In the genomic region with DNA sequence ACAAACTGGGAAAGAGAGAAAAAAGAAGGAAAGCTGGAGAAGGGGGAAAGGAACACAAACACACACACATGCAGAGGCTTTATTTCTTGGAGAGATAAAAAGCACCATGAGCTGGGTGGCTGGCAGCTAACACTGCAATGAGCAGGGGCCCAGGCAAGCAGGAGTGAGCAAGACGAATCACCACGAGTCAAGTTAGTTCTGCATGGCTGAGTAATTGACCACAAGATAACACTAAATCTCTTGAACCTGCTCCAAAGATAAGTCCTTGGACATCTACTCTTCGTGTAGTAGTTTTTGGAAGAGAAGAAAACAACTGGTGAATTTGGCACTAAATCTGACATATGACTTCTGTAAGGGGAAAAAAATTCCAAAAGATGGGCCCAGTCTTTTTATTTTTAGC, we compare ENCODE assay signal across 9 cellular contexts.
DNase-seq lines count a peak whose midpoint lies in the region; ATAC-seq and TF ChIP-seq lines count a peak whose summit lies in the region.
"Had no signal": no experiment of that assay in that cellular context is flagged by ENCODE, and none has a peak within 500 bp of the region (broad histone marks: within the 10 kb centered on the region; RNA-seq: fewer than 3 reads in every experiment).

No MANE protein-coding gene starts in this region.

- H3K4me3 ChIP-seq in SK-N-SH (ENCODE audit: low read depth in 2 of 2, low read length in 1 of 2) (no peak overlapping the region; a peak in 1 of 4 replicates), right atrium auricular region (no peak overlapping the region)

- H4K20me1 ChIP-seq in SK-N-SH (ENCODE audit: insufficient read depth): no peaks in the 10 kb centered on the region

- TF ChIP-seq CTCF in SK-N-SH (IDR thresholded peaks at IDR 0.05) (no peak), right atrium auricular region (IDR thresholded peaks at IDR 0.05) (no peak)

- 13% methylated on average over 3 of the region's 3 CpGs for WGBS in SK-N-SH (ENCODE audit: low lambda C conversion rate)

- no peak overlapping the region for H3K9ac ChIP-seq in SK-N-SH

- H3K27me3 Mint-ChIP-seq in stimulated activated naive B cell treated with anti-CD40 and anti-IgM and Interleukin-4, amounts not matched to agents 10 μg/mL and 1 μg/mL and 100 μg/mL, for 72 hours: no peaks in the 10 kb centered on the region

- H3K36me3 ChIP-seq in SK-N-SH (replicated peaks in 1 of 2; ENCODE audit: control insufficient read depth in 1 of 2, insufficient read depth in 2 of 2, low read length in 1 of 2): peaks cover 0 to 12% of the 10 kb centered on the region in 2 experiments
- H3K36me3 ChIP-seq in right atrium auricular region: no peaks in the 10 kb centered on the region

- no peaks in the 10 kb centered on the region for H3K79me2 ChIP-seq in SK-N-SH (ENCODE audit: insufficient read depth)

- no peak for TF ChIP-seq RAD21 in SK-N-SH (IDR thresholded peaks at IDR 0.05; ENCODE audit: low read length)

- no peaks in the 10 kb centered on the region for H3K9me3 ChIP-seq in SK-N-SH
- no peaks in the 10 kb centered on the region for H3K9me3 ChIP-seq in right atrium auricular region

- peaks cover 2 to 8% of the 10 kb centered on the region in 2 donors for H3K4me1 Mint-ChIP-seq in stimulated activated naive B cell treated with anti-CD40 and anti-IgM and Interleukin-4, amounts not matched to agents 10 μg/mL and 1 μg/mL and 100 μg/mL, for 72 hours

- H3K27me3 ChIP-seq in SK-N-SH (ENCODE audit: insufficient read depth) (no peaks in the 10 kb centered on the region), right atrium auricular region (no peaks in the 10 kb centered on the region)

- H3K4me2 ChIP-seq in SK-N-SH: no peak overlapping the region

- no peaks in the 10 kb centered on the region for H3K9me2 ChIP-seq in SK-N-SH

- CTCF ChIA-PET in SK-N-SH (lab: Yijun Ruan, JAX): interaction anchor here (0.6 to 1.8 kb wide), 2 partner anchors 9 to 23 kb away, joined by 3 to 5 read pairs; no protein-coding TSS in a partner anchor

- H3K27ac ChIP-seq in SK-N-SH (ENCODE audit: low read depth in 2 of 2, low read length in 1 of 2) (no peak overlapping the region), right atrium auricular region (peak overlapping the region; percentile 33 to 41)

- POLR2A ChIA-PET in SK-N-SH (lab: Yijun Ruan, JAX): no interaction called here

- ATAC-seq in stimulated activated naive B cell treated with anti-CD40 and anti-IgM and Interleukin-4, amounts not matched to agents 10 μg/mL and 1 μg/mL and 100 μg/mL, for 72 hours (replicated peaks): no peak
- ATAC-seq in GM19035 (IDR thresholded peaks at IDR 0.05; ENCODE audit: unreplicated experiment): no peak

- no peak overlapping the region for H3K4me3 Mint-ChIP-seq in stimulated activated naive B cell treated with anti-CD40 and anti-IgM and Interleukin-4, amounts not matched to agents 10 μg/mL and 1 μg/mL and 100 μg/mL, for 72 hours

- H3K4me1 ChIP-seq in SK-N-SH (ENCODE audit: control insufficient read depth in 1 of 2, insufficient read depth in 2 of 2, low read depth in 1 of 2, low read length in 1 of 2) (no peaks in the 10 kb centered on the region; a peak in 1 of 4 replicates), right atrium auricular region (peaks cover 0 to 12% of the 10 kb centered on the region in 2 donors)

- peak; percentile 42 for DNase-seq in stimulated activated CD4-positive, alpha-beta T cell treated with anti-CD3 and anti-CD28 coated beads, Interleukin-1b, Interleukin-23, amount 100 ng/mL, for 48 hours
- no peak for DNase-seq in stimulated activated CD4-positive, alpha-beta T cell treated with anti-CD3 and anti-CD28 coated beads, Interleukin-4, amount 100 ng/mL, for 1 hour
- peak; percentile 17 for DNase-seq in SK-N-SH
- DNase-seq in right atrium auricular region (ENCODE audit: low spot score): no peak
- no peak for DNase-seq in stimulated activated naive B cell treated with anti-CD40 and anti-IgM and Interleukin-4, amounts not matched to agents 10 μg/mL and 1 μg/mL and 100 μg/mL, for 72 hours
- DNase-seq in superior temporal gyrus (ENCODE audit: extremely low spot score): no peak
- DNase-seq in stimulated activated naive CD4-positive, alpha-beta T cell treated with Interleukin-2 at 50 U/mL for 16 hours (lab: John Stamatoyannopoulos, UW): no peak
- DNase-seq: activated CD8-positive, alpha-beta memory T cell treated with anti-CD3 and anti-CD28 coated beads, Interleukin-2, amount 50 U/mL, for 48 hours had no signal

- no peak overlapping the region for H2AFZ ChIP-seq in SK-N-SH (ENCODE audit: low read depth)

- peaks cover 10 to 13% of the 10 kb centered on the region in 2 donors for H3K36me3 Mint-ChIP-seq in stimulated activated naive B cell treated with anti-CD40 and anti-IgM and Interleukin-4, amounts not matched to agents 10 μg/mL and 1 μg/mL and 100 μg/mL, for 72 hours

- H3F3A ChIP-seq in SK-N-SH (replicated peaks; ENCODE audit: insufficient read depth): peaks cover 13% of the 10 kb centered on the region

- no peak for TF ChIP-seq EP300 in SK-N-SH (IDR thresholded peaks at IDR 0.05; ENCODE audit: borderline replicate concordance in 1 of 2, low read depth in 1 of 2, low read length in 1 of 2)

- H3K27ac Mint-ChIP-seq in stimulated activated naive B cell treated with anti-CD40 and anti-IgM and Interleukin-4, amounts not matched to agents 10 μg/mL and 1 μg/mL and 100 μg/mL, for 72 hours: no peak overlapping the region

- no peaks in the 10 kb centered on the region for H3K9me3 Mint-ChIP-seq in stimulated activated naive B cell treated with anti-CD40 and anti-IgM and Interleukin-4, amounts not matched to agents 10 μg/mL and 1 μg/mL and 100 μg/mL, for 72 hours

TF ChIP-seq in SK-N-SH, 30 proteins besides CTCF, POLR2A, EP300 and RAD21:
- TF ChIP-seq, protein P1, sequence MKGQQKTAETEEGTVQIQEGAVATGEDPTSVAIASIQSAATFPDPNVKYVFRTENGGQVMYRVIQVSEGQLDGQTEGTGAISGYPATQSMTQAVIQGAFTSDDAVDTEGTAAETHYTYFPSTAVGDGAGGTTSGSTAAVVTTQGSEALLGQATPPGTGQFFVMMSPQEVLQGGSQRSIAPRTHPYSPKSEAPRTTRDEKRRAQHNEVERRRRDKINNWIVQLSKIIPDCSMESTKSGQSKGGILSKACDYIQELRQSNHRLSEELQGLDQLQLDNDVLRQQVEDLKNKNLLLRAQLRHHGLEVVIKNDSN (IDR thresholded peaks at IDR 0.05; ENCODE audit: borderline replicate concordance, low read depth): no peak
- no peak for TF ChIP-seq RCOR1 (IDR thresholded peaks at IDR 0.05; ENCODE audit: low read length)
- no peak for TF ChIP-seq CHD2 (IDR thresholded peaks at IDR 0.05; ENCODE audit: low read length, partially characterized antibody)
- TF ChIP-seq, protein P2, sequence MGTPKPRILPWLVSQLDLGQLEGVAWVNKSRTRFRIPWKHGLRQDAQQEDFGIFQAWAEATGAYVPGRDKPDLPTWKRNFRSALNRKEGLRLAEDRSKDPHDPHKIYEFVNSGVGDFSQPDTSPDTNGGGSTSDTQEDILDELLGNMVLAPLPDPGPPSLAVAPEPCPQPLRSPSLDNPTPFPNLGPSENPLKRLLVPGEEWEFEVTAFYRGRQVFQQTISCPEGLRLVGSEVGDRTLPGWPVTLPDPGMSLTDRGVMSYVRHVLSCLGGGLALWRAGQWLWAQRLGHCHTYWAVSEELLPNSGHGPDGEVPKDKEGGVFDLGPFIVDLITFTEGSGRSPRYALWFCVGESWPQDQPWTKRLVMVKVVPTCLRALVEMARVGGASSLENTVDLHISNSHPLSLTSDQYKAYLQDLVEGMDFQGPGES (IDR thresholded peaks at IDR 0.05; ENCODE audit: low read depth, low read length): no peak
- peak; percentile 50; the same call in 1 of the 2 replicates for TF ChIP-seq TCF12 (IDR thresholded peaks at IDR 0.05)
- no peak for TF ChIP-seq EZH2phosphoT487 (IDR thresholded peaks at IDR 0.05; ENCODE audit: borderline replicate concordance, low read depth)
- TF ChIP-seq, protein P3, sequence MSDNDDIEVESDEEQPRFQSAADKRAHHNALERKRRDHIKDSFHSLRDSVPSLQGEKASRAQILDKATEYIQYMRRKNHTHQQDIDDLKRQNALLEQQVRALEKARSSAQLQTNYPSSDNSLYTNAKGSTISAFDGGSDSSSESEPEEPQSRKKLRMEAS (IDR thresholded peaks at IDR 0.05; ENCODE audit: low read depth): peak; percentile 44; the same call in 1 of the 2 replicates
- no peak for TF ChIP-seq MXI1 (IDR thresholded peaks at IDR 0.05; ENCODE audit: low read depth, low read length)
- peak; percentile 5; the same call in 1 of the 2 replicates for TF ChIP-seq FOSL2 (IDR thresholded peaks at IDR 0.05; ENCODE audit: borderline replicate concordance, low read depth)
- no peak for TF ChIP-seq GABPA (IDR thresholded peaks at IDR 0.05; ENCODE audit: low read depth)
- TF ChIP-seq, protein P4, sequence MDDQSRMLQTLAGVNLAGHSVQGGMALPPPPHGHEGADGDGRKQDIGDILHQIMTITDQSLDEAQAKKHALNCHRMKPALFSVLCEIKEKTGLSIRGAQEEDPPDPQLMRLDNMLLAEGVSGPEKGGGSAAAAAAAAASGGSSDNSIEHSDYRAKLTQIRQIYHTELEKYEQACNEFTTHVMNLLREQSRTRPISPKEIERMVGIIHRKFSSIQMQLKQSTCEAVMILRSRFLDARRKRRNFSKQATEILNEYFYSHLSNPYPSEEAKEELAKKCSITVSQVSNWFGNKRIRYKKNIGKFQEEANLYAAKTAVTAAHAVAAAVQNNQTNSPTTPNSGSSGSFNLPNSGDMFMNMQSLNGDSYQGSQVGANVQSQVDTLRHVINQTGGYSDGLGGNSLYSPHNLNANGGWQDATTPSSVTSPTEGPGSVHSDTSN (IDR thresholded peaks at IDR 0.05): peak; percentile 74
- no peak for TF ChIP-seq YY1 (IDR thresholded peaks at IDR 0.05; ENCODE audit: low read depth)
- TF ChIP-seq NRF1 (IDR thresholded peaks at IDR 0.05; ENCODE audit: low read depth, low read length): no peak
- peak; percentile 51 for TF ChIP-seq NFIC (IDR thresholded peaks at IDR 0.05; ENCODE audit: borderline replicate concordance)

Comparison
In these comparisons a context has a peak if more than half of its experiments do, and no peak if none do; other contexts are left out.
1. DNase-seq: peak in stimulated activated CD4-positive, alpha-beta T cell treated with anti-CD3 and anti-CD28 coated beads, Interleukin-1b, Interleukin-23, amount 100 ng/mL, for 48 hours (single experiment) and SK-N-SH (single experiment); none in stimulated activated CD4-positive, alpha-beta T cell treated with anti-CD3 and anti-CD28 coated beads, Interleukin-4, amount 100 ng/mL, for 1 hour (single experiment), right atrium auricular region (single experiment), stimulated activated naive B cell treated with anti-CD40 and anti-IgM and Interleukin-4, amounts not matched to agents 10 μg/mL and 1 μg/mL and 100 μg/mL, for 72 hours (single experiment), superior temporal gyrus (single experiment) and stimulated activated naive CD4-positive, alpha-beta T cell treated with Interleukin-2 at 50 U/mL for 16 hours (single experiment).
2. H3K27ac ChIP-seq: peak in right atrium auricular region (2 of 2); none in SK-N-SH (0 of 2).